Comparison of ENCODE assay signal across 13 cellular contexts in the genomic region with DNA sequence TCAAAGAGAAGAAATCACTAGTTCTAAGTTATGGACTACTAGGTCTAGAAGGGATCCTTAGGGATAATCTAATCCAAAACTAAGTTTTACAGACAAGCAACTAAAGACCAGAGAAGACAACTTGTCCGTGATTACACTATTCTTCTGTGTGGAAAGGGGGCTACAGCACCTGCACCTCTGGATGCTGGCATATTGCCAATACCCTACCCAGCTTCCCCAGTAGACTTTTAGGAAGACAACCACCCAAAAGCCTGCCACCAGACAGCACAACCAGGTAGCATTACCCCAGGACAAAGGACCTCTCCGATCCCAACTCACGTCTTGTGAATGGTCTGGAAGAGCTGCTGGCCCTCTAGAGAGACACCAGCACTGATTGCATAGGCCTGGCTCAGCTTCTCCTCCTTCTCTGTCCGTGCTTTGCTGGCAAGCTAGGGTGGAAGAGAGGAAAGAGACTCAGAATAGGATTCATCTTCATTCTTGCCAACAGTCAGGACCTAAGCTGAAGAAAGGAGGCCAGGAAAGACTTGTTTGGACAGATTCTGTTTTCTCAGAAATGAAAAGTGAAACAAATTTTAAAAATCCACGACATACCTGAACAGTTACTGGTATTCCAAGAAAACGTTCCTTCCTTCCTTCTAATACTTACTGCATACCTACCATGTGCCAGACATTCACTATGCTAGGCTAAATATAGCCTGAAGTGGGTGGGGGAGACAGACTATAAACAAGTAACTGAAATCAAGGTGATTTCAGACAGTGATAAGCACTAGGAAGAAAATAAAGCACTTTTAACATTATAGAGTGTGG. TPM values are rescaled to one million over a fixed set of nuclear protein-coding genes. Genes with fewer than 3 reads are reported as not detected.
DNase-seq lines count a peak whose midpoint lies in the region; ATAC-seq and TF ChIP-seq lines count a peak whose summit lies in the region.
"Had no signal": no experiment of that assay in that cellular context is flagged by ENCODE, and none has a peak within 500 bp of the region (broad histone marks: within the 10 kb centered on the region; RNA-seq: fewer than 3 reads in every experiment).

No MANE protein-coding gene starts in this region.

- H3K27me3 Mint-ChIP-seq in nephron (ENCODE audit: low read depth): no peaks in the 10 kb centered on the region
- no peaks in the 10 kb centered on the region for H3K27me3 Mint-ChIP-seq in stimulated activated naive B cell treated with anti-CD40 and anti-IgM and Interleukin-4, amounts not matched to agents 10 μg/mL and 1 μg/mL and 100 μg/mL, for 72 hours

- peaks cover 51% of the 10 kb centered on the region for H3K4me1 Mint-ChIP-seq in nephron
- peaks cover 8% of the 10 kb centered on the region in 2 donors for H3K4me1 Mint-ChIP-seq in stimulated activated naive B cell treated with anti-CD40 and anti-IgM and Interleukin-4, amounts not matched to agents 10 μg/mL and 1 μg/mL and 100 μg/mL, for 72 hours

- no peak overlapping the region for H3K4me3 ChIP-seq in RWPE2 (ENCODE audit: severe bottlenecking)

- no peaks in the 10 kb centered on the region for H3K9me3 Mint-ChIP-seq in nephron
- no peaks in the 10 kb centered on the region for H3K9me3 Mint-ChIP-seq in stimulated activated naive B cell treated with anti-CD40 and anti-IgM and Interleukin-4, amounts not matched to agents 10 μg/mL and 1 μg/mL and 100 μg/mL, for 72 hours

- TF ChIP-seq CTCF in RWPE2 (IDR thresholded peaks at IDR 0.05; ENCODE audit: poor library complexity, severe bottlenecking) (no peak), nephron (IDR thresholded peaks at IDR 0.05; ENCODE audit: unreplicated experiment in 3 of 3) (no peak)

- H3K36me3 ChIP-seq in RWPE2 (ENCODE audit: low read depth): peaks cover 50% of the 10 kb centered on the region

- no peaks in the 10 kb centered on the region for H3K9me3 ChIP-seq in RWPE2 (ENCODE audit: severe bottlenecking)

- DNase-seq in AG08396 (ENCODE audit: low spot score): peak; percentile 22
- DNase-seq in RWPE2 (ENCODE audit: low spot score): no peak
- DNase-seq in epithelial cell of prostate (ENCODE audit: low read depth, low spot score): peak; percentile 27
- no peak for DNase-seq in cerebellum (ENCODE audit: low spot score)
- DNase-seq in SHP77 treated with DMSO at 0.1 percent for 48 hours (lab: John Stamatoyannopoulos, UW): no peak
- no peak for DNase-seq in stimulated activated naive B cell treated with anti-CD40 and anti-IgM and Interleukin-4, amounts not matched to agents 10 μg/mL and 1 μg/mL and 100 μg/mL, for 72 hours
- no peak for DNase-seq in activated naive CD4-positive, alpha-beta T cell treated with anti-CD3 and anti-CD28 coated beads, Interleukin-2, amount 50 U/mL, for 16 hours
- DNase-seq: activated gamma-delta T cell, cortex of kidney, NCI-H510A, SHP77, small intestine had no signal

- peak overlapping the region; percentile 23 to 58 (median 55) for H3K27ac Mint-ChIP-seq in nephron
- no peak overlapping the region for H3K27ac Mint-ChIP-seq in stimulated activated naive B cell treated with anti-CD40 and anti-IgM and Interleukin-4, amounts not matched to agents 10 μg/mL and 1 μg/mL and 100 μg/mL, for 72 hours

- H3K36me3 Mint-ChIP-seq in nephron (ENCODE audit: low read depth): peaks cover 44% of the 10 kb centered on the region
- peaks cover 23 to 39% of the 10 kb centered on the region in 2 donors for H3K36me3 Mint-ChIP-seq in stimulated activated naive B cell treated with anti-CD40 and anti-IgM and Interleukin-4, amounts not matched to agents 10 μg/mL and 1 μg/mL and 100 μg/mL, for 72 hours

- no peaks in the 10 kb centered on the region for H3K27me3 ChIP-seq in RWPE2 (ENCODE audit: insufficient read depth, poor library complexity, severe bottlenecking)

- H3K4me1 ChIP-seq in RWPE2 (ENCODE audit: insufficient read depth, poor library complexity, severe bottlenecking): peaks cover 15% of the 10 kb centered on the region

- H3K27ac ChIP-seq in RWPE2 (ENCODE audit: poor library complexity, severe bottlenecking) (peak overlapping the region; percentile 21), epithelial cell of prostate (peak overlapping the region; percentile 53)

- ATAC-seq in RWPE2 (ENCODE audit: low read depth): peak; percentile 50; the same call in 2 of the 3 replicates
- no peak for ATAC-seq in stimulated activated naive B cell treated with anti-CD40 and anti-IgM and Interleukin-4, amounts not matched to agents 10 μg/mL and 1 μg/mL and 100 μg/mL, for 72 hours (replicated peaks)

- H3K4me3 Mint-ChIP-seq in nephron: no peak overlapping the region
- H3K4me3 Mint-ChIP-seq in stimulated activated naive B cell treated with anti-CD40 and anti-IgM and Interleukin-4, amounts not matched to agents 10 μg/mL and 1 μg/mL and 100 μg/mL, for 72 hours: no peak overlapping the region

RNA-seq across cellular contexts. Expression of gene TMEM101, which starts 25.3 kb away (rescaled TPM):
- 25.2 TPM for total RNA-seq in cerebellum

RNA-seq across cellular contexts. Expression of gene LSM12, which starts 26.4 kb away (rescaled TPM):
- total RNA-seq in cerebellum: 18.1 TPM

RNA-seq across cellular contexts. Expression of gene G6PC3, which starts 30.5 kb away (rescaled TPM):
- 18.0 TPM for total RNA-seq in cerebellum

RNA-seq across cellular contexts. Expression of gene NAGS, which starts 35.6 kb away (rescaled TPM):
- total RNA-seq in cerebellum: 0.64 TPM

Comparison
In these comparisons a context has a peak if more than half of its experiments do, and no peak if none do; other contexts are left out.
1. DNase-seq: peak in AG08396 (single experiment) and epithelial cell of prostate (single experiment); none in RWPE2 (single experiment), cerebellum (single experiment), SHP77 treated with DMSO at 0.1 percent for 48 hours (single experiment), stimulated activated naive B cell treated with anti-CD40 and anti-IgM and Interleukin-4, amounts not matched to agents 10 μg/mL and 1 μg/mL and 100 μg/mL, for 72 hours (single experiment) and activated naive CD4-positive, alpha-beta T cell treated with anti-CD3 and anti-CD28 coated beads, Interleukin-2, amount 50 U/mL, for 16 hours (single experiment).